In the genomic region with DNA sequence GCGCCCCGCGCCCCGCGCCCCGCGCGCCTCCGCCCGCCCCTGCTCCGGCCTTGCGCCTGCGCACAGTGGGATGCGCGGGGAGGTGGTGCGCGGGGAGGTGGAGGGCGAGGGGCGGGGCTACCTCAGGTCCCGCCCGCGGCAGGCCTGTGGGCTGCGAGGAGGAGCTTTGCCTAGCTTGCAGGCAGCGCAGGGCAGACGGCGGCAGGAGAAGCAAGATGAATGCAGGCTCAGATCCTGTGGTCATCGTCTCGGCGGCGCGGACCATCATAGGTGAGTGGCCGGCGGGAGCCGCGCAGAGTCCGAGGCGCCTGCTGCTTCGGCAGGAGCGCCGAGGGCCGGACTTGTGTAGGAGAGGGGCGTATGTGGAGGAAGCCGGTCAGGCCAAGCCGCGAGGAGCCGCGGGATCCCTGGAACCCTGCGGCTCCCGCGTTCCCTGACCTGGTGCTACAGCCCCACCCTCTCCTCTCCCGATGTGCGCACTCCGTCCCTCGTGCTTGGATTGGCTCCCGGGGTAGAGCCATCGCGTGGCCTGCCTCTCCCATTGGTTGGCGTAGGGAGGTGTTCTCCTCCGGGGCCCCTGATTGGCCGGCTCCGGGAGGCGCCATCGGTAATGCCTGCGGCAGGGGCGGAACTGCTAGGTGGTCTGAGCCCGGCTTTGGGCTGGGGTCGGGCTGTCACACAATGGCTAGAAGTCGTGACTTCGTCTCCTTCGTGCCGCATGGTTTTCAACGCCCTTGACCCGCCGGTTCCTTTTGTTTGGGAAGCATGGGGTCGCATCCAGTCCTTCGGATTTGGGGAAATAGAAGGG, we compare ENCODE assay signal across 8 cellular contexts. TPM values are rescaled to one million over a fixed set of nuclear protein-coding genes. Genes with fewer than 3 reads are reported as not detected.
DNase-seq lines count a peak whose midpoint lies in the region; ATAC-seq, FAIRE-seq and TF ChIP-seq lines count a peak whose summit lies in the region.

A gene (plus strand): TSS at position 173 of the 808 bp plus-strand sequence. CDS start 43 bp downstream, at position 216.

- TF ChIP-seq CTCF in ovary (IDR thresholded peaks at IDR 0.05) (peak in 1 of 3 donors; percentile 33), thyroid gland (IDR thresholded peaks at IDR 0.05) (peak in 3 of 6 experiments; percentile 15 to 27 (median 26))

- H3K27me3 ChIP-seq in ovary: no peaks in the 10 kb centered on the region
- H3K27me3 ChIP-seq in thyroid gland: no peaks in the 10 kb centered on the region

- intact Hi-C loops in head of caudate nucleus (cut with DNase I) (loop anchor here (1.0 to 2.0 kb wide), 3 partner anchors 27 to 69 kb away; a partner anchor contains a TSS), ovary (cut with DNase I) (loop anchor here in 2 of 4 donors (2.0 to 5.0 kb wide), 2 partner anchors 27 to 70 kb away; a partner anchor contains a TSS), thyroid gland (cut with DNase I) (loop anchor here (10.0 kb wide), 1 partner anchor 67 kb away; a partner anchor contains a TSS)

- TF ChIP-seq EP300 in ovary (IDR thresholded peaks at IDR 0.05): peak; percentile 36

- H3K4me3 ChIP-seq in ovary (peak within 1 kb of the TSS; percentile 86), thyroid gland (replicated peaks in 1 of 3) (peak within 1 kb of the TSS; percentile 62 to 85 (median 68))

- peak; percentile 72 for TF ChIP-seq POLR2A in GM12892 (IDR thresholded peaks at IDR 0.05; ENCODE audit: low read depth, low read length)
- peak; percentile 69 for TF ChIP-seq POLR2A in ovary (IDR thresholded peaks at IDR 0.05)
- TF ChIP-seq POLR2A in thyroid gland (IDR thresholded peaks at IDR 0.05): peak; percentile 9 to 78

- peaks cover 12% of the 10 kb centered on the region for H3K4me1 ChIP-seq in ovary (ENCODE audit: insufficient read depth)
- peaks cover 15 to 16% of the 10 kb centered on the region in 2 donors for H3K4me1 ChIP-seq in thyroid gland

- H3K27ac ChIP-seq in ovary (peak within 1 kb of the TSS; percentile 98 to 100), thyroid gland (peak within 1 kb of the TSS; percentile 95 to 99 (median 95))

- peak; percentile 99 for FAIRE-seq in GM12892 (lab: Jason Lieb, UNC)

- peak; percentile 97 for DNase-seq in GM12892 (ENCODE audit: insufficient read length)
- peak; percentile 95 for DNase-seq in NCI-H1436 (lab: John Stamatoyannopoulos, UW)
- peak; percentile 94 for DNase-seq in SW480 (ENCODE audit: low spot score)
- peak; percentile 77 for DNase-seq in activated naive CD8-positive, alpha-beta T cell treated with anti-CD3 and anti-CD28 coated beads, Interleukin-2, amount 50 U/mL, for 16 hours (ENCODE audit: low read depth, low spot score)
- peak; percentile 96 to 100 (median 99) for DNase-seq in head of caudate nucleus
- peak; percentile 95 to 97 (median 96) for DNase-seq in ovary
- peak; percentile 96 for DNase-seq in thyroid gland

- H3K36me3 ChIP-seq in ovary (no peaks in the 10 kb centered on the region), thyroid gland (peaks cover 5 to 8% of the 10 kb centered on the region in 2 donors)

- no peaks in the 10 kb centered on the region for H3K9me3 ChIP-seq in ovary
- H3K9me3 ChIP-seq in thyroid gland: no peaks in the 10 kb centered on the region

- 0 to 1% (median 0%) methylated on average over 56 to 76 of the region's 76 CpGs for WGBS in ovary, 3 donors
- 0% methylated on average over 12 of the region's 76 CpGs; no CpG with 5 or more reads in 1 of the 2 donors for WGBS in thyroid gland, 2 donors

- peak; percentile 99 for ATAC-seq in HG02840 (IDR thresholded peaks at IDR 0.05; ENCODE audit: low FRiP score, unreplicated experiment)

RNA-seq across cellular contexts. Expression of the gene that starts here (rescaled TPM):
- 104 TPM for polyA plus RNA-seq in GM12892 (2012; ENCODE audit: missing spikeins)
- 100 to 1,000 TPM in 1 of 7 donors, 10 to 100 TPM in 4, 1 to 10 TPM in 2; 7.2 to 113 (median 20.3) TPM for total RNA-seq in ovary
- polyA plus RNA-seq in ovary: 10 to 100 TPM; 15.3 to 56.6 TPM
- total RNA-seq in thyroid gland: 10 to 100 TPM in 1 of 4 donors, 1 to 10 TPM in 3; 5.6 to 10.4 (median 7.0) TPM

Comparison
In these comparisons a context has a peak if more than half of its experiments do, and no peak if none do; other contexts are left out.
1. Peak in every context shown above with its lines: DNase-seq, ATAC-seq, H3K4me3 ChIP-seq and H3K27ac ChIP-seq.